ENCODE assay signal across 20 cellular contexts in genomic region chr17:9833922-9834321, GRCh38. TPM values are rescaled to one million over a fixed set of nuclear protein-coding genes. Genes with fewer than 3 reads are reported as not detected.
DNase-seq lines count a peak whose midpoint lies in the region; ATAC-seq and TF ChIP-seq lines count a peak whose summit lies in the region.
"Had no signal": no experiment of that assay in that cellular context is flagged by ENCODE, and none has a peak within 500 bp of the region (broad histone marks: within the 10 kb centered on the region; RNA-seq: fewer than 3 reads in every experiment).

No MANE protein-coding gene starts in this region.

- no peak for TF ChIP-seq CTCF in coronary artery (IDR thresholded peaks at IDR 0.05)

- intact Hi-C loops in right cardiac atrium (cut with DNase I): no loop called here
- intact Hi-C loops in Right ventricle myocardium superior (cut with DNase I): no loop called here

- H3K27ac ChIP-seq in right cardiac atrium (ENCODE audit: low read length) (no peak overlapping the region), coronary artery (no peak overlapping the region)

- ATAC-seq in right cardiac atrium: peak; percentile 22 to 59
- no peak for ATAC-seq in Right ventricle myocardium superior (ENCODE audit: poor library complexity)
- ATAC-seq in HG03135 (IDR thresholded peaks at IDR 0.05; ENCODE audit: unreplicated experiment): no peak
- ATAC-seq: GM12878, GM23338 had no signal

- H3K4me1 ChIP-seq in right cardiac atrium (ENCODE audit: control insufficient read depth, insufficient read depth, low read length): no peaks in the 10 kb centered on the region
- H3K4me1 ChIP-seq: Caco-2 had no signal

- no peaks in the 10 kb centered on the region for H3K9me3 ChIP-seq in right cardiac atrium (ENCODE audit: control insufficient read depth, low read length)
- H3K9me3 ChIP-seq: Caco-2 had no signal

- DNase-seq in right cardiac atrium (peak in 2 of 3 donors; percentile 73 to 75), Right ventricle myocardium superior (no peak), coronary artery (ENCODE audit: low spot score) (peak; percentile 40), mesenteric fat pad (ENCODE audit: low spot score) (peak; percentile 30), iPS-NIHi7 (ENCODE audit: extremely low spot score) (no peak), NCI-H345 treated with DMSO at 0.1 percent for 48 hours (lab: John Stamatoyannopoulos, UW; ENCODE audit: unreplicated experiment) (no peak)
- DNase-seq: 8988T; C1 segment of cervical spinal cord; Caco-2; CD4-positive, alpha-beta memory T cell; DMS153; EL; GDM1; HCEC 1CT had no signal

- no peaks in the 10 kb centered on the region for H3K27me3 ChIP-seq in right cardiac atrium (ENCODE audit: control insufficient read depth, insufficient read depth)

- 73% methylated on average over 4 of the region's 4 CpGs for WGBS in right cardiac atrium

- H3K4me3 ChIP-seq in right cardiac atrium (ENCODE audit: low read length) (no peak overlapping the region), coronary artery (no peak overlapping the region)
- H3K4me3 ChIP-seq: GM12878, GM23338 had no signal

RNA-seq across cellular contexts. Expression of gene GLP2R, which starts 8.2 kb away (rescaled TPM):
- total RNA-seq in right cardiac atrium (1 to 10 TPM in 1 of 4 donors, under 1 TPM in 3; 0.56 to 4.3 (median 0.79) TPM), Right ventricle myocardium superior (0.11 TPM), mesenteric fat pad (6.7 TPM)
- 0.77 TPM for polyA plus RNA-seq in right cardiac atrium
- total RNA-seq: A673; Caco-2; CD4-positive, alpha-beta memory T cell; GM12878; GM23338 had no signal
- polyA plus RNA-seq: CD4-positive, alpha-beta memory T cell; GM12878; GM23338 had no signal

RNA-seq across cellular contexts. Expression of gene GSG1L2, which starts 12.0 kb away (rescaled TPM):
- total RNA-seq in right cardiac atrium (not detected), Right ventricle myocardium superior (not detected), mesenteric fat pad (not detected)
- polyA plus RNA-seq in right cardiac atrium: not detected
- total RNA-seq: A673; Caco-2; CD4-positive, alpha-beta memory T cell; GM12878; GM23338; H4 had no signal
- polyA plus RNA-seq: BJ; CD4-positive, alpha-beta memory T cell; GM12878; GM23338 had no signal

RNA-seq across cellular contexts. Expression of gene DHRS7C, which starts 42.5 kb away (rescaled TPM):
- total RNA-seq in right cardiac atrium (100 to 1,000 TPM; 100 to 317 (median 205) TPM), Right ventricle myocardium superior (71.6 TPM), mesenteric fat pad (not detected)
- polyA plus RNA-seq in right cardiac atrium: 177 TPM
- total RNA-seq: A673; Caco-2; CD4-positive, alpha-beta memory T cell; GM12878; GM23338; H4 had no signal
- polyA plus RNA-seq: BJ; CD4-positive, alpha-beta memory T cell; GM12878; GM23338 had no signal

Comparison
In these comparisons a context has a peak if more than half of its experiments do, and no peak if none do; other contexts are left out.
1. ATAC-seq: peak in right cardiac atrium (2 of 2); none in Right ventricle myocardium superior (single experiment) and HG03135 (single experiment).
2. DNase-seq: peak in right cardiac atrium (2 of 3), coronary artery (single experiment) and mesenteric fat pad (single experiment); none in Right ventricle myocardium superior (single experiment), iPS-NIHi7 (single experiment) and NCI-H345 treated with DMSO at 0.1 percent for 48 hours (single experiment).
3. RNA of gene DHRS7C, which starts 42.5 kb away (total RNA-seq): 100 to 317 TPM in right cardiac atrium and 71.6 TPM in Right ventricle myocardium superior (single experiment); not detected in mesenteric fat pad (single experiment); every median in the first group is over 10 times any median in the second.